Comparison of ENCODE assay signal across 8 cellular contexts in genomic region chr14:104816678-104816945, GRCh38. TPM values are rescaled to one million over a fixed set of nuclear protein-coding genes. Genes with fewer than 3 reads are reported as not detected.
DNase-seq lines count a peak whose midpoint lies in the region; ATAC-seq, FAIRE-seq and TF ChIP-seq lines count a peak whose summit lies in the region.

No MANE protein-coding gene starts in this region.

- no peak for TF ChIP-seq POLR2A in HepG2 (IDR thresholded peaks at IDR 0.05; ENCODE audit: insufficient read depth in 1 of 2, low read depth in 2 of 2, low read length in 2 of 2)
- no peak for TF ChIP-seq POLR2A in transverse colon (IDR thresholded peaks at IDR 0.05)

- H3K36me3 Mint-ChIP-seq in activated T-cell treated with anti-CD3 and anti-CD28 coated beads, Interleukin-2, amount 50 U/mL, for 24 hours (ENCODE audit: low read depth) = peaks cover 42% of the 10 kb centered on the region

- no peak for TF ChIP-seq EP300 in HepG2 (IDR thresholded peaks at IDR 0.05; ENCODE audit: low read depth in 2 of 2, low read length in 2 of 2)
- TF ChIP-seq EP300 in HepG2 (CRISPR knock-in tag; IDR thresholded peaks at IDR 0.05; ENCODE audit: borderline replicate concordance) = no peak
- TF ChIP-seq EP300 in transverse colon (IDR thresholded peaks at IDR 0.05; ENCODE audit: low read depth) = no peak

- H3K27me3 ChIP-seq in adipocyte (replicated peaks; ENCODE audit: control insufficient read depth, insufficient read depth, low read length) = no peaks in the 10 kb centered on the region
- no peaks in the 10 kb centered on the region for H3K27me3 ChIP-seq in HepG2 (ENCODE audit: control insufficient read depth in 1 of 2, insufficient read depth in 2 of 2, low read length in 2 of 2)
- no peaks in the 10 kb centered on the region for H3K27me3 ChIP-seq in transverse colon

- peaks cover 13% of the 10 kb centered on the region for H3K4me1 ChIP-seq in adipocyte (ENCODE audit: control insufficient read depth, insufficient read depth, low read length)
- H3K4me1 ChIP-seq in HepG2 (ENCODE audit: insufficient read depth, low read length) = peaks cover 48% of the 10 kb centered on the region
- H3K4me1 ChIP-seq in transverse colon = peaks cover 15 to 37% (median 23%) of the 10 kb centered on the region in 4 donors

- CTCF ChIA-PET in HepG2 (lab: Yijun Ruan, JAX; ENCODE audit: low intra/inter-chr PET ratio, low total read pairs) = no interaction called here

- H3K4me1 Mint-ChIP-seq in activated T-cell treated with anti-CD3 and anti-CD28 coated beads, Interleukin-2, amount 50 U/mL, for 24 hours (ENCODE audit: low read depth) = peaks cover 27% of the 10 kb centered on the region

- H3K4me3 ChIP-seq in adipocyte (ENCODE audit: low read length) (peak overlapping the region; percentile 90), HepG2 (replicated peaks in 1 of 3; ENCODE audit: insufficient read depth in 1 of 3, low read depth in 2 of 3, low read length in 3 of 3) (peak overlapping the region; percentile 57 to 80 (median 79)), transverse colon (peak overlapping the region; percentile 61 to 89 (median 80))

- peak overlapping the region; percentile 86 for H3K27ac ChIP-seq in HepG2 (ENCODE audit: extremely low read length, insufficient read depth, low read length)
- H3K27ac ChIP-seq in transverse colon = peak overlapping the region; percentile 95 to 97 (median 96)

- in situ Hi-C loops in HepG2 (cut with HindIII; ENCODE audit: extremely low pct_ligation_motif_present, low pct_unique_long_range_greater_than_20kb) (no loop called here), transverse colon (cut with MboI; ENCODE audit: low pct_ligation_motif_present in 1 of 4, low pct_unique_long_range_greater_than_20kb in 1 of 4, low sequenced_read_pairs in 3 of 4) (no loop called here)

- H3K27ac Mint-ChIP-seq in activated T-cell treated with anti-CD3 and anti-CD28 coated beads, Interleukin-2, amount 50 U/mL, for 24 hours = peak overlapping the region; percentile 95

- H2AFZ ChIP-seq in HepG2 (ENCODE audit: low read length) = no peak overlapping the region

- peaks cover 6% of the 10 kb centered on the region for H3K79me2 ChIP-seq in HepG2 (ENCODE audit: insufficient read depth, low read length)

- no peak for DNase-seq in activated T-cell treated with anti-CD3 and anti-CD28 coated beads, Interleukin-2, amount 50 U/mL, for 24 hours
- DNase-seq in activated T-cell treated with anti-CD3 and anti-CD28 coated beads, Interleukin-2, amount 50 U/mL, for 1 hour = no peak
- no peak for DNase-seq in adipocyte (ENCODE audit: low read depth)
- no peak for DNase-seq in HepG2 (ENCODE audit: low spot score)
- DNase-seq in transverse colon = no peak
- DNase-seq in amniotic stem cell (lab: John Stamatoyannopoulos, UW) = no peak
- no peak for DNase-seq in NCI-H510A (lab: John Stamatoyannopoulos, UW)
- no peak for DNase-seq in COLO668 (lab: John Stamatoyannopoulos, UW; ENCODE audit: unreplicated experiment)

- peak overlapping the region; percentile 93 for H3K4me3 Mint-ChIP-seq in activated T-cell treated with anti-CD3 and anti-CD28 coated beads, Interleukin-2, amount 50 U/mL, for 24 hours

- POLR2A ChIA-PET in HepG2 (lab: Yijun Ruan, JAX) = no interaction called here

- peak overlapping the region; percentile 84 for H3K4me2 ChIP-seq in HepG2 (ENCODE audit: low read depth, low read length)

- H3K36me3 ChIP-seq in adipocyte (ENCODE audit: control insufficient read depth, insufficient read depth, low read length, severe bottlenecking) (no peaks in the 10 kb centered on the region), HepG2 (replicated peaks in 1 of 2; ENCODE audit: control insufficient read depth in 1 of 2, insufficient read depth in 2 of 2, low read length in 2 of 2) (no peaks in the 10 kb centered on the region; a peak in 1 of 5 replicates), transverse colon (no peaks in the 10 kb centered on the region)

- H3K9me3 ChIP-seq in adipocyte (ENCODE audit: control insufficient read depth, low read length) (no peaks in the 10 kb centered on the region), HepG2 (ENCODE audit: low read length) (no peaks in the 10 kb centered on the region), transverse colon (no peaks in the 10 kb centered on the region)

- intact Hi-C loops in HepG2 (cut with micrococcal nuclease; ENCODE audit: unreplicated experiment) = no loop called here
- intact Hi-C loops in transverse colon (cut with DNase I; ENCODE audit: low total_unique reads) = no loop called here

- peak; percentile 1; the same call in 1 of the 3 replicates for ATAC-seq in HepG2

- TF ChIP-seq CTCF in HepG2 (CRISPR knock-in tag; IDR thresholded peaks at IDR 0.05) = no peak
- TF ChIP-seq CTCF in transverse colon (IDR thresholded peaks at IDR 0.05) = no peak

- H3K27me3 Mint-ChIP-seq in activated T-cell treated with anti-CD3 and anti-CD28 coated beads, Interleukin-2, amount 50 U/mL, for 24 hours = no peaks in the 10 kb centered on the region

- WGBS in HepG2 (ENCODE audit: low lambda C conversion rate) = 2% methylated on average over 8 of the region's 9 CpGs
- 16% methylated on average over 9 of the region's 9 CpGs; no CpG with 5 or more reads in 1 of the 2 donors for WGBS in transverse colon (ENCODE audit: low coverage in 1 of 2), 2 donors

- no peaks in the 10 kb centered on the region for H4K20me1 ChIP-seq in HepG2 (ENCODE audit: insufficient read depth, low read length)

- TF ChIP-seq RAD21 in HepG2 (CRISPR knock-in tag; IDR thresholded peaks at IDR 0.05) = no peak

- no peak for FAIRE-seq in HepG2 (lab: Jason Lieb, UNC)

- H3K9ac ChIP-seq in adipocyte (ENCODE audit: low read length) (peak overlapping the region; percentile 96), HepG2 (ENCODE audit: insufficient read depth, low read depth, low read length) (peak overlapping the region; percentile 87)

- no peaks in the 10 kb centered on the region for H3K9me3 Mint-ChIP-seq in activated T-cell treated with anti-CD3 and anti-CD28 coated beads, Interleukin-2, amount 50 U/mL, for 24 hours

- BruUV-seq in HepG2 (replicated peaks; lab: Mats Ljungman, UMichigan) = no TSS peak

RNA-seq across cellular contexts. Expression of gene ZBTB42, which starts 15.7 kb away (rescaled TPM):
- total RNA-seq in HepG2 (2016; rRNA removed; fragmentation: Illumina TruSeq; extraction: Trizol) (3.2 and 4.2 TPM in 2 replicates), transverse colon (10 to 100 TPM in 2 of 4 donors, 1 to 10 TPM in 2; 5.9 to 24.3 (median 11.7) TPM)
- 1.2 and 1.6 TPM in 2 replicates for total RNA-seq in HepG2 (2016; cell fraction: cytosol; rRNA removed; fragmentation: Illumina TruSeq; extraction: Trizol; ENCODE audit: low read depth)
- total RNA-seq in HepG2 (2016; cell fraction: insoluble cytoplasmic fraction; rRNA removed; fragmentation: Illumina TruSeq; extraction: Trizol) = 2.4 and 3.9 TPM in 2 replicates
- total RNA-seq in HepG2 (2016; cell fraction: membrane; rRNA removed; fragmentation: Illumina TruSeq; extraction: Trizol) = 4.3 and 4.4 TPM in 2 replicates
- 3.6 and 4.2 TPM in 2 replicates for total RNA-seq in HepG2 (2016; cell fraction: nucleus; rRNA removed; fragmentation: Illumina TruSeq; extraction: Trizol)
- 2.8 and 4.0 TPM in 2 replicates for polyA plus RNA-seq in HepG2 (2011; rRNA removed)
- polyA plus RNA-seq in HepG2 (2011; cell fraction: cytosol; rRNA removed) = 3.7 and 4.3 TPM in 2 replicates
- 7.2 and 7.5 TPM in 2 replicates for polyA plus RNA-seq in HepG2 (2011; cell fraction: nucleus; rRNA removed)
- polyA plus RNA-seq in HepG2 (2012) = 3.6 and 4.3 TPM in 2 replicates
- polyA plus RNA-seq in HepG2 (2016; cell fraction: cytosol; fragmentation: Illumina TruSeq; extraction: Trizol; ENCODE audit: low read depth) = 1.0 and 1.1 TPM in 2 replicates
- polyA plus RNA-seq in HepG2 (2016; cell fraction: insoluble cytoplasmic fraction; fragmentation: Illumina TruSeq; extraction: Trizol; ENCODE audit: low read depth) = 2.3 and 2.7 TPM in 2 replicates
- polyA plus RNA-seq in HepG2 (2016; cell fraction: membrane; fragmentation: Illumina TruSeq; extraction: Trizol; ENCODE audit: low read depth) = 3.4 and 3.5 TPM in 2 replicates
- 2.8 and 3.1 TPM in 2 replicates for polyA plus RNA-seq in HepG2 (2016; cell fraction: nucleus; fragmentation: Illumina TruSeq; extraction: Trizol; ENCODE audit: insufficient read depth, low read depth)
- 6.6 and 17.0 TPM in 2 replicates for polyA minus RNA-seq in HepG2 (2011; rRNA and poly(A)+ RNA removed; ENCODE audit: low replicate concordance)
- polyA minus RNA-seq in HepG2 (2011; cell fraction: cytosol; rRNA and poly(A)+ RNA removed) = 6.2 and 8.1 TPM in 2 replicates
- 8.2 TPM in 2 replicates for polyA minus RNA-seq in HepG2 (2011; cell fraction: nucleus; rRNA and poly(A)+ RNA removed)

RNA-seq across cellular contexts. Expression of gene AKT1, which starts 21.1 kb away (rescaled TPM):
- 85.7 and 96.2 TPM in 2 replicates for total RNA-seq in HepG2 (2016; rRNA removed; fragmentation: Illumina TruSeq; extraction: Trizol)
- 66.8 and 84.2 TPM in 2 replicates for total RNA-seq in HepG2 (2016; cell fraction: cytosol; rRNA removed; fragmentation: Illumina TruSeq; extraction: Trizol; ENCODE audit: low read depth)
- total RNA-seq in HepG2 (2016; cell fraction: insoluble cytoplasmic fraction; rRNA removed; fragmentation: Illumina TruSeq; extraction: Trizol) = 76.8 and 97.9 TPM in 2 replicates
- total RNA-seq in HepG2 (2016; cell fraction: membrane; rRNA removed; fragmentation: Illumina TruSeq; extraction: Trizol) = 171 and 190 TPM in 2 replicates
- total RNA-seq in HepG2 (2016; cell fraction: nucleus; rRNA removed; fragmentation: Illumina TruSeq; extraction: Trizol) = 48.2 and 57.1 TPM in 2 replicates
- 116 and 135 TPM in 2 replicates for polyA plus RNA-seq in HepG2 (2011; rRNA removed)
- 114 and 136 TPM in 2 replicates for polyA plus RNA-seq in HepG2 (2011; cell fraction: cytosol; rRNA removed)
- 362 and 435 TPM in 2 replicates for polyA plus RNA-seq in HepG2 (2011; cell fraction: nucleus; rRNA removed)
- 58.6 and 80.7 TPM in 2 replicates for polyA plus RNA-seq in HepG2 (2012)
- polyA plus RNA-seq in HepG2 (2016; cell fraction: cytosol; fragmentation: Illumina TruSeq; extraction: Trizol; ENCODE audit: low read depth) = 81.6 and 107 TPM in 2 replicates
- 105 and 119 TPM in 2 replicates for polyA plus RNA-seq in HepG2 (2016; cell fraction: insoluble cytoplasmic fraction; fragmentation: Illumina TruSeq; extraction: Trizol; ENCODE audit: low read depth)
- polyA plus RNA-seq in HepG2 (2016; cell fraction: membrane; fragmentation: Illumina TruSeq; extraction: Trizol; ENCODE audit: low read depth) = 182 and 194 TPM in 2 replicates
- polyA plus RNA-seq in HepG2 (2016; cell fraction: nucleus; fragmentation: Illumina TruSeq; extraction: Trizol; ENCODE audit: insufficient read depth, low read depth) = 146 and 159 TPM in 2 replicates
- polyA minus RNA-seq in HepG2 (2011; rRNA and poly(A)+ RNA removed; ENCODE audit: low replicate concordance) = 159 and 183 TPM in 2 replicates
- polyA minus RNA-seq in HepG2 (2011; cell fraction: cytosol; rRNA and poly(A)+ RNA removed) = 76.1 and 78.3 TPM in 2 replicates
- 46.7 and 48.0 TPM in 2 replicates for polyA minus RNA-seq in HepG2 (2011; cell fraction: nucleus; rRNA and poly(A)+ RNA removed)
- 100 to 1,000 TPM in 3 of 4 donors, 10 to 100 TPM in 1; 85.4 to 310 (median 136) TPM for total RNA-seq in transverse colon

RNA-seq across cellular contexts. Expression of gene CEP170B, which starts 48.5 kb away (rescaled TPM):
- total RNA-seq in HepG2 (2016; rRNA removed; fragmentation: Illumina TruSeq; extraction: Trizol) (4.4 and 8.8 TPM in 2 replicates), transverse colon (100 to 1,000 TPM in 2 of 4 donors, 10 to 100 TPM in 2; 56.0 to 195 (median 109) TPM)
- 1.9 and 3.8 TPM in 2 replicates for total RNA-seq in HepG2 (2016; cell fraction: cytosol; rRNA removed; fragmentation: Illumina TruSeq; extraction: Trizol; ENCODE audit: low read depth)
- 3.5 and 8.9 TPM in 2 replicates for total RNA-seq in HepG2 (2016; cell fraction: insoluble cytoplasmic fraction; rRNA removed; fragmentation: Illumina TruSeq; extraction: Trizol)
- 2.8 and 3.2 TPM in 2 replicates for total RNA-seq in HepG2 (2016; cell fraction: membrane; rRNA removed; fragmentation: Illumina TruSeq; extraction: Trizol)
- total RNA-seq in HepG2 (2016; cell fraction: nucleus; rRNA removed; fragmentation: Illumina TruSeq; extraction: Trizol) = 7.2 and 8.8 TPM in 2 replicates
- 4.3 and 6.2 TPM in 2 replicates for polyA plus RNA-seq in HepG2 (2011; rRNA removed)
- polyA plus RNA-seq in HepG2 (2011; cell fraction: cytosol; rRNA removed) = 3.5 and 4.9 TPM in 2 replicates
- 25.2 and 37.7 TPM in 2 replicates for polyA plus RNA-seq in HepG2 (2011; cell fraction: nucleus; rRNA removed)
- 7.4 and 10.5 TPM in 2 replicates for polyA plus RNA-seq in HepG2 (2012)
- 0.50 and 0.58 TPM in 2 replicates for polyA plus RNA-seq in HepG2 (2016; cell fraction: cytosol; fragmentation: Illumina TruSeq; extraction: Trizol; ENCODE audit: low read depth)
- 4.9 and 7.1 TPM in 2 replicates for polyA plus RNA-seq in HepG2 (2016; cell fraction: insoluble cytoplasmic fraction; fragmentation: Illumina TruSeq; extraction: Trizol; ENCODE audit: low read depth)
- 1.8 and 2.2 TPM in 2 replicates for polyA plus RNA-seq in HepG2 (2016; cell fraction: membrane; fragmentation: Illumina TruSeq; extraction: Trizol; ENCODE audit: low read depth)
- polyA plus RNA-seq in HepG2 (2016; cell fraction: nucleus; fragmentation: Illumina TruSeq; extraction: Trizol; ENCODE audit: insufficient read depth, low read depth) = 43.8 and 50.2 TPM in 2 replicates
- 6.4 and 7.9 TPM in 2 replicates for polyA minus RNA-seq in HepG2 (2011; rRNA and poly(A)+ RNA removed; ENCODE audit: low replicate concordance)
- polyA minus RNA-seq in HepG2 (2011; cell fraction: cytosol; rRNA and poly(A)+ RNA removed) = 4.6 and 7.0 TPM in 2 replicates
- polyA minus RNA-seq in HepG2 (2011; cell fraction: nucleus; rRNA and poly(A)+ RNA removed) = 4.1 and 5.7 TPM in 2 replicates

Comparison
In these comparisons a context has a peak if more than half of its experiments do, and no peak if none do; other contexts are left out.
1. RNA of gene CEP170B, which starts 48.5 kb away (total RNA-seq): 56.0 to 195 TPM in transverse colon; 1.9 to 8.9 TPM in HepG2; every median in the first group is over 4 times any median in the second.
2. Peak in every context shown above with its lines, with median percentiles within 50 percentile points of each other: H3K4me3 ChIP-seq.